In genomic region chr11:77087723-77088225, GRCh38 we compare ENCODE assay signal across 30 cellular contexts. TPM values are rescaled to one million over a fixed set of nuclear protein-coding genes. Genes with fewer than 3 reads are reported as not detected.
DNase-seq lines count a peak whose midpoint lies in the region; ATAC-seq and TF ChIP-seq lines count a peak whose summit lies in the region.
"Had no signal": no experiment of that assay in that cellular context is flagged by ENCODE, and none has a peak within 500 bp of the region (broad histone marks: within the 10 kb centered on the region; RNA-seq: fewer than 3 reads in every experiment).

No MANE protein-coding gene starts in this region.

- intact Hi-C loops in left ventricle myocardium superior (cut with micrococcal nuclease) (no loop called here), cardiac septum (cut with DNase I) (no loop called here), transverse colon (cut with DNase I; ENCODE audit: low total_unique reads) (no loop called here), lower leg skin (cut with DNase I; ENCODE audit: low total_unique reads) (loop anchor here (10.0 kb wide), 1 partner anchor 283 kb away; no protein-coding TSS in a partner anchor)

- H3K9me3 ChIP-seq in esophagus (ENCODE audit: control insufficient read depth in 2 of 2, insufficient read depth in 1 of 2, low read depth in 1 of 2, low read length in 1 of 2) (no peaks in the 10 kb centered on the region), muscle layer of duodenum (ENCODE audit: control insufficient read depth in 1 of 2, low read length in 2 of 2) (no peaks in the 10 kb centered on the region), transverse colon (no peaks in the 10 kb centered on the region)
- H3K9me3 ChIP-seq: esophagus muscularis mucosa, psoas muscle, suprapubic skin, uterus had no signal

- TF ChIP-seq POLR2A in transverse colon (IDR thresholded peaks at IDR 0.05) = no peak
- TF ChIP-seq POLR2A in lower leg skin (IDR thresholded peaks at IDR 0.05) = no peak

- no peak for TF ChIP-seq EP300 in transverse colon (IDR thresholded peaks at IDR 0.05; ENCODE audit: low read depth)

- ATAC-seq in left ventricle myocardium superior (no peak), HG03442 (IDR thresholded peaks at IDR 0.05; ENCODE audit: unreplicated experiment) (no peak)
- ATAC-seq: activated T-cell treated with anti-CD3 and anti-CD28 coated beads, Interleukin-2, amount 50 U/mL, for 4 hours; foreskin keratinocyte; psoas muscle; WTC11 had no signal

- TF ChIP-seq CTCF in transverse colon (IDR thresholded peaks at IDR 0.05) (no peak), lower leg skin (IDR thresholded peaks at IDR 0.05) (no peak)

- DNase-seq in left ventricle myocardium superior (peak; percentile 20), cardiac septum (ENCODE audit: low spot score) (no peak), transverse colon (peak; percentile 10), Kasumi-1 (lab: John Stamatoyannopoulos, UW) (no peak), lower leg skin (ENCODE audit: low spot score in 2 of 2) (no peak)
- DNase-seq: activated CD4-positive, alpha-beta T cell treated with anti-CD3 and anti-CD28 coated beads, Interleukin-2, amount 10 ng/mL, durations not matched to agents 7 days and 5 days; activated gamma-delta T cell treated with Interleukin-2 at 50 U/mL for 16 hours; activated T-cell treated with anti-CD3 and anti-CD28 coated beads, Interleukin-2, amount 50 U/mL, for 4 hours; caudate nucleus; CD4-positive, alpha-beta memory T cell; foreskin keratinocyte; HCEC 1CT; mammary epithelial cell; MV-4-11; NCI-H1436 treated with DMSO at 0.1 percent for 48 hours; NCI-H446; NCI-H774; stimulated activated naive CD4-positive, alpha-beta T cell; T1000; uterus had no signal

- no peaks in the 10 kb centered on the region for H3K27me3 ChIP-seq in esophagus (ENCODE audit: control insufficient read depth in 1 of 2, insufficient read depth in 2 of 2, low read length in 2 of 2)
- H3K27me3 ChIP-seq in muscle layer of duodenum (ENCODE audit: low read depth, low read length) = no peaks in the 10 kb centered on the region
- no peaks in the 10 kb centered on the region for H3K27me3 ChIP-seq in transverse colon
- H3K27me3 ChIP-seq: esophagus muscularis mucosa, foreskin keratinocyte, suprapubic skin, uterus had no signal

- no peak overlapping the region for H3K4me3 ChIP-seq in esophagus (ENCODE audit: low read depth in 1 of 2, low read length in 2 of 2)
- H3K4me3 ChIP-seq in muscle layer of duodenum (ENCODE audit: low read depth in 1 of 2, low read length in 2 of 2) = no peak overlapping the region
- no peak overlapping the region for H3K4me3 ChIP-seq in transverse colon
- no peak overlapping the region for H3K4me3 ChIP-seq in lower leg skin (ENCODE audit: low read depth, poor library complexity, severe bottlenecking)
- H3K4me3 ChIP-seq: esophagus muscularis mucosa, psoas muscle, suprapubic skin, uterus had no signal

- H3K36me3 ChIP-seq in esophagus (ENCODE audit: control insufficient read depth in 2 of 2, insufficient read depth in 2 of 2, low read length in 1 of 2) = peaks cover 0 to 4% of the 10 kb centered on the region in 2 donors
- no peaks in the 10 kb centered on the region for H3K36me3 ChIP-seq in muscle layer of duodenum (ENCODE audit: control insufficient read depth in 1 of 2, insufficient read depth in 2 of 2, low read length in 2 of 2)
- H3K36me3 ChIP-seq in transverse colon = no peaks in the 10 kb centered on the region
- H3K36me3 ChIP-seq: suprapubic skin, uterus had no signal

- peak overlapping the region; percentile 29 to 77 for H3K27ac ChIP-seq in esophagus (ENCODE audit: low read depth in 2 of 2, low read length in 1 of 2)
- H3K27ac ChIP-seq in muscle layer of duodenum (ENCODE audit: low read length) = peak overlapping the region; percentile 84
- H3K27ac ChIP-seq in transverse colon = peak overlapping the region; percentile 88 to 94 (median 94)
- H3K27ac ChIP-seq: foreskin keratinocyte, psoas muscle, suprapubic skin, uterus had no signal

- in situ Hi-C loops in transverse colon (cut with MboI; ENCODE audit: low pct_ligation_motif_present in 1 of 4, low pct_unique_long_range_greater_than_20kb in 1 of 4, low sequenced_read_pairs in 3 of 4) = no loop called here

- 91 to 92% methylated on average over 9 of the region's 9 CpGs for WGBS in esophagus, 2 donors
- 82% methylated on average over 9 of the region's 9 CpGs; no CpG with 5 or more reads in 1 of the 2 donors for WGBS in transverse colon (ENCODE audit: low coverage in 1 of 2), 2 donors
- 95 to 98% methylated on average over 9 of the region's 9 CpGs for WGBS in lower leg skin, 2 donors

- H3K4me1 ChIP-seq in esophagus (ENCODE audit: control insufficient read depth in 2 of 2, insufficient read depth in 2 of 2, low read length in 1 of 2) = peaks cover 18 to 37% of the 10 kb centered on the region in 2 donors
- peaks cover 6 to 19% of the 10 kb centered on the region in 2 donors for H3K4me1 ChIP-seq in muscle layer of duodenum (ENCODE audit: control insufficient read depth in 1 of 2, insufficient read depth in 2 of 2, low read length in 2 of 2)
- peaks cover 43 to 84% (median 67%) of the 10 kb centered on the region in 4 donors for H3K4me1 ChIP-seq in transverse colon
- H3K4me1 ChIP-seq: foreskin keratinocyte, uterus had no signal

RNA-seq across cellular contexts. Expression of gene OMP, which starts 14.9 kb away (rescaled TPM):
- total RNA-seq in left ventricle myocardium superior = not detected
- total RNA-seq in cardiac septum = not detected
- polyA plus RNA-seq in esophagus = under 1 TPM; 0.33 to 0.98 TPM
- 100 to 1,000 TPM in 1 of 4 donors, 10 to 100 TPM in 3; 16.0 to 126 (median 49.4) TPM for total RNA-seq in transverse colon
- total RNA-seq in lower leg skin = not detected
- total RNA-seq: activated CD4-positive, alpha-beta T cell treated with anti-CD3 and anti-CD28 coated beads, Interleukin-2, amount 10 ng/mL, durations not matched to agents 7 days and 5 days; activated T-cell treated with anti-CD3 and anti-CD28 coated beads, Interleukin-2, amount 50 U/mL, for 4 hours; esophagus muscularis mucosa; foreskin keratinocyte; mammary epithelial cell; psoas muscle; SK-MEL-5; WTC11 had no signal
- polyA plus RNA-seq: CD4-positive, alpha-beta memory T cell; foreskin keratinocyte; keratinocyte; mammary epithelial cell had no signal

RNA-seq across cellular contexts. Expression of gene CAPN5, which starts 21.0 kb away (rescaled TPM):
- total RNA-seq in left ventricle myocardium superior (2.5 TPM), cardiac septum (4.0 TPM), transverse colon (100 to 1,000 TPM; 210 to 290 (median 214) TPM), lower leg skin (1 to 10 TPM in 3 of 4 donors, under 1 TPM in 1; 0.38 to 1.9 (median 1.2) TPM)
- polyA plus RNA-seq in esophagus = 10 to 100 TPM; 26.6 to 27.8 TPM

RNA-seq across cellular contexts. Expression of gene MYO7A, which starts 40.3 kb away (rescaled TPM):
- total RNA-seq in left ventricle myocardium superior (4.6 TPM), cardiac septum (3.0 TPM), transverse colon (10 to 100 TPM in 1 of 4 donors, 1 to 10 TPM in 3; 4.6 to 11.2 (median 5.5) TPM), lower leg skin (1 to 10 TPM in 3 of 4 donors, under 1 TPM in 1; 0.69 to 2.1 (median 1.4) TPM)
- polyA plus RNA-seq in esophagus = 1 to 10 TPM; 1.1 to 1.2 TPM

RNA-seq across cellular contexts. Expression of gene B3GNT6, which starts 53.6 kb away (rescaled TPM):
- not detected for total RNA-seq in left ventricle myocardium superior
- not detected for total RNA-seq in cardiac septum
- polyA plus RNA-seq in esophagus = 1 to 10 TPM; 2.4 to 4.8 TPM
- total RNA-seq in transverse colon = 10 to 100 TPM; 64.7 to 88.1 (median 72.0) TPM
- under 1 TPM in 2 of 4 donors, not detected in 2; 0.21 to 0.26 TPM for total RNA-seq in lower leg skin
- total RNA-seq: activated CD4-positive, alpha-beta T cell treated with anti-CD3 and anti-CD28 coated beads, Interleukin-2, amount 10 ng/mL, durations not matched to agents 7 days and 5 days; activated T-cell treated with anti-CD3 and anti-CD28 coated beads, Interleukin-2, amount 50 U/mL, for 4 hours; CD4-positive, alpha-beta memory T cell; foreskin keratinocyte; mammary epithelial cell; mucosa of gallbladder; SK-MEL-5; suprapubic skin had no signal
- polyA plus RNA-seq: CD4-positive, alpha-beta memory T cell; foreskin keratinocyte; keratinocyte; mammary epithelial cell; psoas muscle had no signal

Comparison
In these comparisons a context has a peak if more than half of its experiments do, and no peak if none do; other contexts are left out.
1. DNase-seq: peak in left ventricle myocardium superior (single experiment) and transverse colon (single experiment); none in cardiac septum (single experiment), Kasumi-1 (0 of 2) and lower leg skin (0 of 2).
2. RNA of gene OMP, which starts 14.9 kb away (total RNA-seq): 16.0 to 126 TPM in transverse colon; not detected in cardiac septum (single experiment), not detected in left ventricle myocardium superior (single experiment) and not detected in lower leg skin; every median in the first group is over 10 times any median in the second.
3. RNA of gene CAPN5, which starts 21.0 kb away (total RNA-seq): 210 to 290 TPM in transverse colon; 4.0 TPM in cardiac septum (single experiment), 2.5 TPM in left ventricle myocardium superior (single experiment) and 0.38 to 1.9 TPM in lower leg skin; every median in the first group is over 10 times any median in the second.
4. Peak in every context shown above with its lines, with median percentiles within 50 percentile points of each other: H3K27ac ChIP-seq.